8 cellular contexts compared by ENCODE assay signal in genomic region chr1:244272471-244273261, GRCh38.
DNase-seq lines count a peak whose midpoint lies in the region; TF ChIP-seq lines count a peak whose summit lies in the region.

No MANE protein-coding gene starts in this region.

- no peaks in the 10 kb centered on the region for H3K79me2 ChIP-seq in GM23248 (ENCODE audit: insufficient read depth)

- H3K27me3 ChIP-seq in GM23248 (replicated peaks; ENCODE audit: insufficient read depth) (no peaks in the 10 kb centered on the region), neuronal stem cell (ENCODE audit: control insufficient read depth in 3 of 3, insufficient read depth in 3 of 3, low read depth in 1 of 3, low read length in 3 of 3) (no peaks in the 10 kb centered on the region), stomach smooth muscle (ENCODE audit: control insufficient read depth in 1 of 2, insufficient read depth in 2 of 2, low read length in 2 of 2) (no peaks in the 10 kb centered on the region)

- no peaks in the 10 kb centered on the region for H3K79me1 ChIP-seq in neuronal stem cell (ENCODE audit: low read depth, low read length)

- H3K9me3 ChIP-seq in GM23248 (ENCODE audit: low read depth) (no peaks in the 10 kb centered on the region), neuronal stem cell (replicated peaks in 1 of 2; ENCODE audit: control insufficient read depth in 2 of 2, insufficient read depth in 1 of 2, low read depth in 1 of 2, low read length in 2 of 2) (peaks cover 3 to 16% of the 10 kb centered on the region in 2 donors), stomach smooth muscle (ENCODE audit: control insufficient read depth in 2 of 2, low read length in 2 of 2) (peaks cover 5% of the 10 kb centered on the region in 2 donors)

- H3K18ac ChIP-seq in neuronal stem cell (ENCODE audit: low read length): peak overlapping the region; percentile 24

- H3K4me1 ChIP-seq in GM23248 (ENCODE audit: insufficient read depth) (peaks cover 18% of the 10 kb centered on the region), neuronal stem cell (ENCODE audit: control insufficient read depth in 2 of 2, insufficient read depth in 1 of 2, low read depth in 1 of 2, low read length in 2 of 2) (peaks cover 14 to 19% of the 10 kb centered on the region in 2 donors), stomach smooth muscle (ENCODE audit: control insufficient read depth, insufficient read depth, low read length) (peaks cover 15% of the 10 kb centered on the region)

- DNase-seq in DMS153 (lab: John Stamatoyannopoulos, UW) (peak; percentile 68), GM23248 (peak; percentile 85), M059J (ENCODE audit: low read depth) (peak; percentile 83), RWPE1 (ENCODE audit: low spot score) (peak; percentile 80), fibroblast of pulmonary artery (ENCODE audit: low read depth) (peak; percentile 96), neuronal stem cell (ENCODE audit: low spot score) (peak; percentile 89)
- DNase-seq in activated T-helper 1 cell treated with anti-CD3 and anti-CD28 coated beads, Interleukin-2, amount 50 U/mL, for 16 hours (ENCODE audit: low read depth in 1 of 2, low spot score in 1 of 2): peak; percentile 34 to 45

- no peak overlapping the region for H4K91ac ChIP-seq in neuronal stem cell (ENCODE audit: low read depth, low read length, poor library complexity)

- peak overlapping the region; percentile 27 for H2AFZ ChIP-seq in GM23248
- H2AFZ ChIP-seq in neuronal stem cell (ENCODE audit: low read length): no peak overlapping the region

- no peak overlapping the region for H4K8ac ChIP-seq in neuronal stem cell (ENCODE audit: low read depth, low read length)

- in situ Hi-C loops in GM23248 (cut with MboI): no loop called here

- no peak overlapping the region for H3K4ac ChIP-seq in neuronal stem cell (ENCODE audit: low read length)

- H2BK5ac ChIP-seq in neuronal stem cell (ENCODE audit: low read length): peak overlapping the region; percentile 40

- no peaks in the 10 kb centered on the region for H3K9me2 ChIP-seq in GM23248 (ENCODE audit: insufficient read depth)

- H2BK12ac ChIP-seq in neuronal stem cell (ENCODE audit: low read length): no peak overlapping the region

- TF ChIP-seq CTCF in RWPE1 (conservative IDR thresholded peaks at IDR 0.05; ENCODE audit: low read depth) (peak; percentile 91), fibroblast of pulmonary artery (IDR thresholded peaks at IDR 0.05; ENCODE audit: low read length, missing control alignments) (peak; percentile 98)

- H3K4me3 ChIP-seq in GM23248 (peak overlapping the region; percentile 67), fibroblast of pulmonary artery (replicated peaks; ENCODE audit: low read depth, low read length) (no peak overlapping the region), neuronal stem cell (ENCODE audit: low read length in 2 of 2) (no peak overlapping the region), stomach smooth muscle (ENCODE audit: low read length in 2 of 2) (no peak overlapping the region)

- no peaks in the 10 kb centered on the region for H3K36me3 ChIP-seq in GM23248 (ENCODE audit: low read depth)
- H3K36me3 ChIP-seq in neuronal stem cell (replicated peaks in 1 of 2; ENCODE audit: control insufficient read depth in 2 of 2, insufficient read depth in 2 of 2, low read length in 2 of 2): no peaks in the 10 kb centered on the region
- no peaks in the 10 kb centered on the region for H3K36me3 ChIP-seq in stomach smooth muscle (ENCODE audit: control insufficient read depth in 2 of 2, insufficient read depth in 2 of 2, low read length in 2 of 2)

- no peak overlapping the region for H3K23ac ChIP-seq in neuronal stem cell (ENCODE audit: low read depth, low read length, poor library complexity)

- H2AK5ac ChIP-seq in neuronal stem cell (ENCODE audit: low read depth, low read length): no peak overlapping the region

- H2BK120ac ChIP-seq in neuronal stem cell (ENCODE audit: low read depth, low read length): no peak overlapping the region

- CTCF ChIA-PET in RWPE1 (lab: Yijun Ruan, JAX): interaction anchor here (0.5 to 1.0 kb wide), 4 partner anchors 14 to 537 kb away, joined by 3 to 5 read pairs (median 3); no protein-coding TSS in a partner anchor

- POLR2A ChIA-PET in RWPE1 (lab: Yijun Ruan, JAX; ENCODE audit: low non-redundant PET): no interaction called here

- 56 to 65% methylated on average over 9 of the region's 9 CpGs for WGBS in GM23248 (ENCODE audit: low coverage in 1 of 2, low lambda C conversion rate in 2 of 2, missing lambda C conversion rate in 2 of 2), 2 experiments
- no CpG with 5 or more reads among the region's 9 CpGs for WGBS in neuronal stem cell (ENCODE audit: extremely low coverage in 2 of 2, insufficient read length in 2 of 2, insufficient replicate concordance in 1 of 2), 2 donors

- peaks cover 22% of the 10 kb centered on the region for H3F3A ChIP-seq in GM23248 (ENCODE audit: insufficient read depth)

- H3K4me2 ChIP-seq in GM23248 (ENCODE audit: unreplicated experiment) (peak overlapping the region; percentile 92), neuronal stem cell (ENCODE audit: insufficient read depth, low read length, poor library complexity, severe bottlenecking) (no peak overlapping the region)

- no peak overlapping the region for H2BK15ac ChIP-seq in neuronal stem cell (ENCODE audit: low read length)

- H4K20me1 ChIP-seq in GM23248 (ENCODE audit: insufficient read depth): no peaks in the 10 kb centered on the region

- no peak overlapping the region for H3K14ac ChIP-seq in neuronal stem cell (ENCODE audit: low read length)

- peak overlapping the region; percentile 81 for H3K27ac ChIP-seq in GM23248
- H3K27ac ChIP-seq in RWPE1: peak overlapping the region; percentile 27; the same call in 1 of the 2 replicates
- peak overlapping the region; percentile 34 for H3K27ac ChIP-seq in neuronal stem cell (replicated peaks; ENCODE audit: low read length)
- H3K27ac ChIP-seq in stomach smooth muscle (ENCODE audit: low read length): peak overlapping the region; percentile 67

- H3K9ac ChIP-seq in GM23248: peak overlapping the region; percentile 65; the same call in 1 of the 2 replicates
- H3K9ac ChIP-seq in neuronal stem cell (ENCODE audit: low read depth, low read length, poor library complexity): no peak overlapping the region
- peak overlapping the region in 1 of 2 donors; percentile 29 for H3K9ac ChIP-seq in stomach smooth muscle (ENCODE audit: low read length in 2 of 2)

Comparison
In these comparisons a context has a peak if more than half of its experiments do, and no peak if none do; other contexts are left out.
1. DNase-seq: peak in every context shown above with its lines; median percentile 96 in fibroblast of pulmonary artery; 89 in neuronal stem cell; 85 in GM23248; 83 in M059J; 80 in RWPE1; 68 in DMS153; 40 in activated T-helper 1 cell treated with anti-CD3 and anti-CD28 coated beads, Interleukin-2, amount 50 U/mL, for 16 hours.
2. H3K27ac ChIP-seq: peak in every context shown above with its lines; median percentile 81 in GM23248; 67 in stomach smooth muscle; 34 in neuronal stem cell; 27 in RWPE1.